ENCODE assay signal across 17 cellular contexts in the genomic region with DNA sequence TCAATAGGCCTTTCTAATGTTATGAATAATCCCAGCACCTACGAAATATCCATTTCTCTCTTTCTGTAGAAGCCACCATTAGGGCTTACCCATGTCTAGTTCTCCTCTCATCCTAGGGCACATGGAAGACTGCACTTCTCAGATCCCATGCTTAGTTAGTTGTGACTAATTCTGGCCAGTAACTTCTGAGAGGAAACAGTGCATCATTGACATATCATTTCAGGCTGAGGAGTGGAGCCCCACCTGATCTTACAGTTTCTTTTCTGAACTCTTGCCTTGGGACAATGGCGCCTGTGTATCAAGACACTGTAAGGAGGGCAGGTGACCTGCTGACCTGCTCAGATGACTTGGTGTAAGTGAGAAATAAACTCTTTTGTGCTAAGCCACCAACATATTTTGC. TPM values are rescaled to one million over a fixed set of nuclear protein-coding genes. Genes with fewer than 3 reads are reported as not detected.
DNase-seq lines count a peak whose midpoint lies in the region; ATAC-seq, FAIRE-seq and TF ChIP-seq lines count a peak whose summit lies in the region.
"Had no signal": no experiment of that assay in that cellular context is flagged by ENCODE, and none has a peak within 500 bp of the region (broad histone marks: within the 10 kb centered on the region; RNA-seq: fewer than 3 reads in every experiment).

No MANE protein-coding gene starts in this region.

- in situ Hi-C loops in GM23248 (cut with MboI) (no loop called here), K562 (cut with MboI) (no loop called here)

- H3K4me3 ChIP-seq in GM23248, result no peak overlapping the region
- H3K4me3 ChIP-seq in K562, result no peak overlapping the region
- H3K4me3 ChIP-seq: ovary had no signal

- no peak overlapping the region for H3K9ac ChIP-seq in GM23248
- H3K9ac ChIP-seq in K562 (ENCODE audit: insufficient read depth in 1 of 2, low read depth in 2 of 2, low read length in 2 of 2), result no peak overlapping the region

- no peak overlapping the region for H2AFZ ChIP-seq in GM23248
- peak overlapping the region; percentile 80 for H2AFZ ChIP-seq in K562 (ENCODE audit: low read depth, low read length)

- H3K27me3 ChIP-seq in GM23248 (replicated peaks; ENCODE audit: insufficient read depth) (no peaks in the 10 kb centered on the region), K562 (ENCODE audit: control insufficient read depth in 2 of 2, insufficient read depth in 2 of 2, low read length in 2 of 2) (no peaks in the 10 kb centered on the region)
- H3K27me3 ChIP-seq: brain microvascular endothelial cell, ovary had no signal

- H3K36me3 ChIP-seq in GM23248 (ENCODE audit: low read depth) (no peaks in the 10 kb centered on the region), K562 (ENCODE audit: control insufficient read depth, insufficient read depth, low read length) (no peaks in the 10 kb centered on the region)
- H3K36me3 ChIP-seq: brain microvascular endothelial cell, ovary had no signal

- H4K20me1 ChIP-seq in GM23248 (ENCODE audit: insufficient read depth), result no peaks in the 10 kb centered on the region
- H4K20me1 ChIP-seq in K562 (replicated peaks; ENCODE audit: control insufficient read depth, insufficient read depth, low read length), result no peaks in the 10 kb centered on the region

- no peaks in the 10 kb centered on the region for H3K79me2 ChIP-seq in GM23248 (ENCODE audit: insufficient read depth)
- no peaks in the 10 kb centered on the region for H3K79me2 ChIP-seq in K562 (ENCODE audit: control insufficient read depth, insufficient read depth, low read length)

- no TSS peak for BruUV-seq in K562 (replicated peaks; lab: Mats Ljungman, UMichigan)

- ATAC-seq in K562, result peak; percentile 69
- ATAC-seq: sciatic nerve had no signal

- DNase-seq in AG08395 (ENCODE audit: low spot score), result peak; percentile 16
- peak; percentile 33 for DNase-seq in GM23248
- no peak for DNase-seq in K562 (ENCODE audit: extremely low read depth in 1 of 4, low spot score in 3 of 4)
- peak; percentile 61 for DNase-seq in kidney tubule cell (ENCODE audit: low spot score)
- no peak for DNase-seq in OCI-M1 (lab: John Stamatoyannopoulos, UW)
- DNase-seq in T-helper 2 cell, result no peak
- DNase-seq in globus pallidus (ENCODE audit: low spot score), result no peak
- DNase-seq: activated CD4-positive, CD25-positive, alpha-beta regulatory T cell; activated naive CD4-positive, alpha-beta T cell treated with anti-CD3 and anti-CD28 coated beads, Interleukin-2, amount 50 U/mL, for 16 hours; brain microvascular endothelial cell; cortex of kidney; glutamatergic neuron; NCI-H345; ovary; SHP77 treated with DMSO at 0.1 percent for 48 hours had no signal

- TF ChIP-seq CTCF in K562 (IDR thresholded peaks at IDR 0.05 in 2 of 3, conservative IDR thresholded peaks at IDR 0.05 in 1 of 3; ENCODE audit: insufficient read depth in 2 of 3, low read depth in 1 of 3, low read length in 3 of 3), result no peak

- no peaks in the 10 kb centered on the region for H3F3A ChIP-seq in GM23248 (ENCODE audit: insufficient read depth)

- no peak for TF ChIP-seq RAD21 in K562 (CRISPR knock-in tag; conservative IDR thresholded peaks at IDR 0.05 in 1 of 2, IDR thresholded peaks at IDR 0.05 in 1 of 2)

- H3K9me1 ChIP-seq in K562 (ENCODE audit: control insufficient read depth, insufficient read depth, low read length), result no peaks in the 10 kb centered on the region

- no peak overlapping the region for H3K4me2 ChIP-seq in GM23248 (ENCODE audit: unreplicated experiment)
- H3K4me2 ChIP-seq in K562 (ENCODE audit: insufficient read depth, low read length), result 0 out of 2 replicates have a peak overlapping the region, but pooled peaks have one; percentile 0

- POLR2A ChIA-PET in K562 (lab: Yijun Ruan, JAX), result no interaction called here

- TF ChIP-seq POLR2A in K562 (conservative IDR thresholded peaks at IDR 0.05), result no peak

- CTCF ChIA-PET in K562 (lab: Yijun Ruan, JAX; ENCODE audit: low intra/inter-chr PET ratio), result no interaction called here

- WGBS in GM23248 (ENCODE audit: low coverage in 1 of 2, low lambda C conversion rate in 2 of 2, missing lambda C conversion rate in 2 of 2), 2 experiments, result 94% methylated on average over 2 of the region's 2 CpGs
- 62% methylated on average over 2 of the region's 2 CpGs for WGBS in K562 (ENCODE audit: insufficient coverage, low coverage, missing lambda C conversion rate)

- intact Hi-C loops in K562 (cut with micrococcal nuclease), result no loop called here

- H3K9me2 ChIP-seq in GM23248 (ENCODE audit: insufficient read depth), result no peaks in the 10 kb centered on the region

- H3K9me3 ChIP-seq in GM23248 (ENCODE audit: low read depth) (no peaks in the 10 kb centered on the region), K562 (replicated peaks; ENCODE audit: control insufficient read depth, insufficient read depth, low read depth, low read length) (no peaks in the 10 kb centered on the region)
- H3K9me3 ChIP-seq: ovary had no signal

- H3K27ac ChIP-seq in GM23248 (no peak overlapping the region), K562 (ENCODE audit: extremely low read depth, low read depth, low read length) (no peak overlapping the region)
- H3K27ac ChIP-seq: brain microvascular endothelial cell, ovary had no signal

- TF ChIP-seq EP300 in K562 (IDR thresholded peaks at IDR 0.05; ENCODE audit: low read length), result no peak

- FAIRE-seq in K562 (lab: Jason Lieb, UNC), result peak; percentile 85
- FAIRE-seq: urothelium cell line had no signal

- H3K4me1 ChIP-seq in GM23248 (ENCODE audit: insufficient read depth), result no peaks in the 10 kb centered on the region
- peaks cover 0 to 5% of the 10 kb centered on the region in 2 experiments; a peak in 2 of 5 replicates for H3K4me1 ChIP-seq in K562 (replicated peaks in 1 of 2; ENCODE audit: control insufficient read depth in 2 of 2, insufficient read depth in 2 of 2, low read length in 2 of 2)

TF ChIP-seq in K562, 482 proteins besides CTCF, POLR2A, EP300 and RAD21:
- TF ChIP-seq YY1 (IDR thresholded peaks at IDR 0.05; ENCODE audit: borderline replicate concordance in 1 of 3, control insufficient read depth in 1 of 3, extremely low read depth in 1 of 3, insufficient read depth in 3 of 3, insufficient read length in 1 of 3, insufficient replicate concordance in 2 of 3, low read depth in 1 of 3, low read length in 2 of 3) (peak in 1 of 3 experiments; percentile 15), PURB (CRISPR knock-in tag; IDR thresholded peaks at IDR 0.05; ENCODE audit: low read depth) (no peak)

RNA-seq across cellular contexts. Expression of gene TBL1XR1, which starts 39.4 kb away (rescaled TPM):
- total RNA-seq in GM23248 (2014; rRNA removed; shearing (Covaris generic)), result 62.3 and 87.2 TPM in 2 replicates
- polyA plus RNA-seq in GM23248 (2016; fragmentation: Nextera tagmentation; extraction: Ambion mirVana), result 41.6 and 44.7 TPM in 2 replicates
- 113 and 226 TPM in 2 replicates for total RNA-seq in K562 (2011; cell fraction: chromatin; rRNA removed; ENCODE audit: low replicate concordance)
- total RNA-seq in K562 (2011; cell fraction: nucleolus; rRNA removed), result 55.0 and 70.3 TPM in 2 replicates
- 125 and 183 TPM in 2 replicates for total RNA-seq in K562 (2011; cell fraction: nucleoplasm; rRNA removed)
- 56.6 and 68.6 TPM in 2 replicates for total RNA-seq in K562 (2014; rRNA removed)
- total RNA-seq in K562 (2014; rRNA removed; fragmentation: Illumina TruSeq; extraction: Trizol), result 110 and 132 TPM in 2 replicates
- total RNA-seq in K562 (2015; rRNA removed; fragmentation: Illumina TruSeq; extraction: Trizol), result 74.0 and 83.3 TPM in 2 replicates
- 125 and 150 TPM in 2 replicates for total RNA-seq in K562 (2021)
- 129 and 171 TPM in 2 replicates for polyA plus RNA-seq in K562 (2011; rRNA removed)
- polyA plus RNA-seq in K562 (2011; cell fraction: cytosol; rRNA removed), result 42.5 and 49.5 TPM in 2 replicates
- polyA plus RNA-seq in K562 (2011; cell fraction: nucleus; rRNA removed), result 154 and 172 TPM in 2 replicates
- 19.3 and 54.6 TPM in 2 replicates for polyA plus RNA-seq in K562 (2012)
- 36.6 and 37.2 TPM in 2 replicates for polyA plus RNA-seq in K562 (2014; fragmentation: Illumina TruSeq; extraction: Trizol)
- 10 to 100 TPM; 19.6 to 90.2 TPM for polyA plus RNA-seq in K562 (2014; fragmentation: Nextera tagmentation; extraction: Ambion mirVana)
- 36.7 and 39.9 TPM in 2 replicates for polyA plus RNA-seq in K562 (2014; rRNA removed)
- polyA minus RNA-seq in K562 (2011; rRNA and poly(A)+ RNA removed), result 706 and 847 TPM in 2 replicates
- polyA minus RNA-seq in K562 (2011; cell fraction: cytosol; rRNA and poly(A)+ RNA removed), result 193 and 353 TPM in 2 replicates
- 137 and 171 TPM in 2 replicates for polyA minus RNA-seq in K562 (2011; cell fraction: nucleus; rRNA and poly(A)+ RNA removed)

Comparison
In these comparisons a context has a peak if more than half of its experiments do, and no peak if none do; other contexts are left out.
1. DNase-seq: peak in AG08395 (single experiment), GM23248 (single experiment) and kidney tubule cell (single experiment); none in K562 (0 of 4), OCI-M1 (single experiment), T-helper 2 cell (0 of 5) and globus pallidus (single experiment).